Comparison of ENCODE assay signal across 17 cellular contexts in the genomic region with DNA sequence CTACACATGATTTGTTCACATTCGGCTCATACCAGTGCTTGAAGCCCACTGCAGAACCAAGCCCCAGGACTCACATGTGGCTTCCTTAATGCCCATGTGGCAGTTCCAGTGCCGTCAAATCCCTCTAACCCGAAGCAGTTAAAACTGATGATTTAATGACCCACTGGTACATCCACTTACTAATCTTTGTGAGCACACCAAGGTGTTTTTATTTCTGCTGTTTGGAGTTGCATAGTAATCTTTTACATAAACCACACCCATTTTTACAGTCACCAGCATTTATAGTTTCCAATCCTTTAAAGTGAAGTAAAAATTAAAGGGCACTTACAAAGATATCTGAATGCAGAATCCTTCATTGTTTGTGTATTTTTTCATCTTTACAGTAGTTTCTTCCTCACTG.
DNase-seq lines count a peak whose midpoint lies in the region; ATAC-seq, FAIRE-seq and TF ChIP-seq lines count a peak whose summit lies in the region.
"Had no signal": no experiment of that assay in that cellular context is flagged by ENCODE, and none has a peak within 500 bp of the region (broad histone marks: within the 10 kb centered on the region; RNA-seq: fewer than 3 reads in every experiment).

No MANE protein-coding gene starts in this region.

- FAIRE-seq in HepG2 (lab: Jason Lieb, UNC) (no peak), RCC 7860 (lab: Jason Lieb, UNC) (no peak)
- FAIRE-seq: H54 had no signal

- in situ Hi-C loops in HepG2 (cut with HindIII; ENCODE audit: extremely low pct_ligation_motif_present, low pct_unique_long_range_greater_than_20kb), result no loop called here

- BruUV-seq in HepG2 (replicated peaks; lab: Mats Ljungman, UMichigan), result no TSS peak

- H3K27me3 ChIP-seq in HepG2 (ENCODE audit: control insufficient read depth in 1 of 2, insufficient read depth in 2 of 2, low read length in 2 of 2) (peaks cover 4 to 42% of the 10 kb centered on the region in 2 experiments; a peak in 4 of 5 replicates), right lobe of liver (no peaks in the 10 kb centered on the region)

- H2AFZ ChIP-seq in HepG2 (ENCODE audit: low read length), result no peak overlapping the region

- no peak for ATAC-seq in HepG2
- no peak for ATAC-seq in right lobe of liver
- ATAC-seq in left colon, result peak; percentile 68

- TF ChIP-seq POLR2A in HepG2 (IDR thresholded peaks at IDR 0.05; ENCODE audit: insufficient read depth in 1 of 2, low read depth in 2 of 2, low read length in 2 of 2) (no peak), right lobe of liver (IDR thresholded peaks at IDR 0.05) (no peak)

- no peak overlapping the region for H3K9ac ChIP-seq in HepG2 (ENCODE audit: insufficient read depth, low read depth, low read length)

- TF ChIP-seq RAD21 in HepG2 (CRISPR knock-in tag; IDR thresholded peaks at IDR 0.05), result no peak

- no peak overlapping the region for H3K27ac Mint-ChIP-seq in type B pancreatic cell

- no peaks in the 10 kb centered on the region for H3K9me3 ChIP-seq in HepG2 (ENCODE audit: low read length)
- no peaks in the 10 kb centered on the region for H3K9me3 ChIP-seq in right lobe of liver

- H3K4me1 Mint-ChIP-seq in type B pancreatic cell (ENCODE audit: unreplicated experiment), result peaks cover 10% of the 10 kb centered on the region

- no peaks in the 10 kb centered on the region for H3K36me3 ChIP-seq in HepG2 (replicated peaks in 1 of 2; ENCODE audit: control insufficient read depth in 1 of 2, insufficient read depth in 2 of 2, low read length in 2 of 2)
- no peaks in the 10 kb centered on the region for H3K36me3 ChIP-seq in right lobe of liver

- no peaks in the 10 kb centered on the region for H3K9me3 Mint-ChIP-seq in type B pancreatic cell

- no peaks in the 10 kb centered on the region for H3K36me3 Mint-ChIP-seq in type B pancreatic cell

- DNase-seq in HepG2 (ENCODE audit: low spot score), result no peak
- DNase-seq in right lobe of liver, result no peak
- peak; percentile 26 for DNase-seq in RCC 7860 (ENCODE audit: low spot score)
- DNase-seq in left colon, result peak; percentile 30 to 48
- DNase-seq in type B pancreatic cell (ENCODE audit: extremely low spot score, unreplicated experiment), result no peak
- DNase-seq in SK-N-DZ (ENCODE audit: low spot score), result no peak
- DNase-seq in activated gamma-delta T cell treated with Interleukin-2 at 50 U/mL for 16 hours, result no peak
- DNase-seq in activated CD8-positive, alpha-beta memory T cell treated with anti-CD3 and anti-CD28 coated beads, Interleukin-2, amount 50 U/mL, for 48 hours, result no peak
- DNase-seq: DMS79 treated with DMSO at 0.1 percent for 48 hours, GF-D8, IMR-90, Kasumi-1, NCI-H1417, NCI-H1930, NCI-H2171, RPMI8226 had no signal

- H3K4me3 ChIP-seq in HepG2 (replicated peaks in 1 of 3; ENCODE audit: insufficient read depth in 1 of 3, low read depth in 2 of 3, low read length in 3 of 3), result no peak overlapping the region
- no peak overlapping the region for H3K4me3 ChIP-seq in right lobe of liver

- CTCF ChIA-PET in HepG2 (lab: Yijun Ruan, JAX; ENCODE audit: low intra/inter-chr PET ratio, low total read pairs), result no interaction called here

- TF ChIP-seq CTCF in HepG2 (CRISPR knock-in tag; IDR thresholded peaks at IDR 0.05) (no peak), right lobe of liver (IDR thresholded peaks at IDR 0.05) (no peak), type B pancreatic cell (conservative IDR thresholded peaks at IDR 0.05) (no peak)

- H3K4me3 Mint-ChIP-seq in type B pancreatic cell, result no peak overlapping the region

- no peaks in the 10 kb centered on the region for H4K20me1 ChIP-seq in HepG2 (ENCODE audit: insufficient read depth, low read length)

- H3K4me2 ChIP-seq in HepG2 (ENCODE audit: low read depth, low read length), result no peak overlapping the region

- H3K4me1 ChIP-seq in HepG2 (ENCODE audit: insufficient read depth, low read length) (no peaks in the 10 kb centered on the region), right lobe of liver (no peaks in the 10 kb centered on the region)

- intact Hi-C loops in HepG2 (cut with micrococcal nuclease; ENCODE audit: unreplicated experiment) (no loop called here), right lobe of liver (cut with DNase I) (no loop called here), left colon (cut with DNase I, micrococcal nuclease) (no loop called here)

- no peaks in the 10 kb centered on the region for H3K79me2 ChIP-seq in HepG2 (ENCODE audit: insufficient read depth, low read length)

- H3K27me3 Mint-ChIP-seq in type B pancreatic cell, result peaks cover 17% of the 10 kb centered on the region

- TF ChIP-seq EP300 in HepG2 (IDR thresholded peaks at IDR 0.05; ENCODE audit: low read depth in 2 of 2, low read length in 2 of 2) (no peak), HepG2 (CRISPR knock-in tag; IDR thresholded peaks at IDR 0.05; ENCODE audit: borderline replicate concordance) (no peak)

- POLR2A ChIA-PET in HepG2 (lab: Yijun Ruan, JAX), result no interaction called here

- 3% methylated on average over 3 of the region's 3 CpGs for WGBS in HepG2 (ENCODE audit: low lambda C conversion rate)
- WGBS in right lobe of liver (ENCODE audit: insufficient coverage, low coverage, low lambda C conversion rate, missing lambda C conversion rate), result 50% methylated on average over 2 of the region's 3 CpGs

- H3K27ac ChIP-seq in HepG2 (ENCODE audit: extremely low read length, insufficient read depth, low read length), result no peak overlapping the region
- H3K27ac ChIP-seq in right lobe of liver, result no peak overlapping the region

TF ChIP-seq in HepG2, 621 proteins besides CTCF, POLR2A, EP300 and RAD21:
- TF ChIP-seq, protein P1, sequence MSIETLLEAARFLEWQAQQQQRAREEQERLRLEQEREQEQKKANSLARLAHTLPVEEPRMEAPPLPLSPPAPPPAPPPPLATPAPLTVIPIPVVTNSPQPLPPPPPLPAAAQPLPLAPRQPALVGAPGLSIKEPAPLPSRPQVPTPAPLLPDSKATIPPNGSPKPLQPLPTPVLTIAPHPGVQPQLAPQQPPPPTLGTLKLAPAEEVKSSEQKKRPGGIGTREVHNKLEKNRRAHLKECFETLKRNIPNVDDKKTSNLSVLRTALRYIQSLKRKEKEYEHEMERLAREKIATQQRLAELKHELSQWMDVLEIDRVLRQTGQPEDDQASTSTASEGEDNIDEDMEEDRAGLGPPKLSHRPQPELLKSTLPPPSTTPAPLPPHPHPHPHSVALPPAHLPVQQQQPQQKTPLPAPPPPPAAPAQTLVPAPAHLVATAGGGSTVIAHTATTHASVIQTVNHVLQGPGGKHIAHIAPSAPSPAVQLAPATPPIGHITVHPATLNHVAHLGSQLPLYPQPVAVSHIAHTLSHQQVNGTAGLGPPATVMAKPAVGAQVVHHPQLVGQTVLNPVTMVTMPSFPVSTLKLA (IDR thresholded peaks at IDR 0.05), result peak; percentile 85
- TF ChIP-seq KLF15 (CRISPR knock-in tag; IDR thresholded peaks at IDR 0.05; ENCODE audit: borderline replicate concordance) (no peak), FOSL1 (CRISPR knock-in tag; IDR thresholded peaks at IDR 0.05; ENCODE audit: borderline replicate concordance) (no peak)

Comparison
In these comparisons a context has a peak if more than half of its experiments do, and no peak if none do; other contexts are left out.
1. DNase-seq: peak in RCC 7860 (single experiment) and left colon (2 of 2); none in HepG2 (single experiment), right lobe of liver (0 of 3), type B pancreatic cell (single experiment), SK-N-DZ (single experiment), activated gamma-delta T cell treated with Interleukin-2 at 50 U/mL for 16 hours (single experiment) and activated CD8-positive, alpha-beta memory T cell treated with anti-CD3 and anti-CD28 coated beads, Interleukin-2, amount 50 U/mL, for 48 hours (single experiment).